In genomic region chr2:131681607-131682121, GRCh38 we compare ENCODE assay signal across 8 cellular contexts.
DNase-seq lines count a peak whose midpoint lies in the region; ATAC-seq and TF ChIP-seq lines count a peak whose summit lies in the region.
"Not testable (repeated sequence)": the region's sequence is repeated elsewhere in the genome, so short reads cannot be mapped to it uniquely, and the experiment has no call there.

No MANE protein-coding gene starts in this region.

- H3K9me3 Mint-ChIP-seq in neural crest cell, result not testable (repeated sequence)

- H3K79me2 ChIP-seq in HCT116 (ENCODE audit: insufficient read depth, low read length), result not testable (repeated sequence)

- H3K9ac ChIP-seq in HCT116 (ENCODE audit: low read length), result peak overlapping the region; percentile 71

- not testable (repeated sequence) for H4K20me1 ChIP-seq in HCT116 (ENCODE audit: insufficient read depth)

- peak overlapping the region; percentile 62 for H3K27ac ChIP-seq in HCT116 (ENCODE audit: low read depth, low read length)
- H3K27ac ChIP-seq in VCaP, result peak overlapping the region; percentile 65
- peak overlapping the region; percentile 59 for H3K27ac ChIP-seq in caudate nucleus (ENCODE audit: low read depth, low read length)
- peak overlapping the region; percentile 34 for H3K27ac ChIP-seq in right cardiac atrium (ENCODE audit: low read length)
- H3K27ac ChIP-seq in transverse colon, result peak overlapping the region; percentile 80 to 85 (median 84)

- H3K4me3 Mint-ChIP-seq in neural crest cell, result peak overlapping the region; percentile 95

- TF ChIP-seq RAD21 in HCT116 (IDR thresholded peaks at IDR 0.05; ENCODE audit: low read depth), result not testable (repeated sequence)

- H3K4me3 ChIP-seq in GM12875 (ENCODE audit: low read depth, low read length) (peak overlapping the region; percentile 84), HCT116 (replicated peaks in 1 of 2; ENCODE audit: low read depth in 1 of 2, low read length in 2 of 2) (peak overlapping the region; percentile 62 to 77), right cardiac atrium (ENCODE audit: low read length) (peak overlapping the region; percentile 46), transverse colon (peak overlapping the region; percentile 47 to 70 (median 54))

- not testable (repeated sequence) for DNase-seq in HCT116 (ENCODE audit: low read depth, low spot score); neural crest cell (ENCODE audit: low read depth, low spot score); transverse colon
- DNase-seq in caudate nucleus (lab: John Stamatoyannopoulos, UW) (peak in 1 of 61 donors; percentile 29), right cardiac atrium (peak; percentile 16 to 65 (median 61))

- peak overlapping the region; percentile 90 for H3K4me2 ChIP-seq in HCT116 (ENCODE audit: low read length)

- not testable (repeated sequence) for TF ChIP-seq EP300 in transverse colon (IDR thresholded peaks at IDR 0.05; ENCODE audit: low read depth)

- H3K4me1 Mint-ChIP-seq in neural crest cell, result peaks cover 37% of the 10 kb centered on the region

- H3K4me1 ChIP-seq in HCT116 (ENCODE audit: control insufficient read depth in 1 of 2, insufficient read depth in 2 of 2, low read length in 2 of 2), result peaks cover 6 to 12% of the 10 kb centered on the region in 2 experiments; a peak in 2 of 4 replicates
- not testable (repeated sequence) for H3K4me1 ChIP-seq in right cardiac atrium (ENCODE audit: control insufficient read depth, insufficient read depth, low read length)
- H3K4me1 ChIP-seq in transverse colon, result peaks cover 0 to 15% (median 9%) of the 10 kb centered on the region in 4 donors

- ATAC-seq in HCT116, result peak; percentile 51
- peak; percentile 4 for ATAC-seq in HG03575 (IDR thresholded peaks at IDR 0.05; ENCODE audit: extremely low read depth, insufficient number of reproducible peaks, low FRiP score, unreplicated experiment)
- ATAC-seq in right cardiac atrium, result peak; percentile 60 to 75

- not testable (repeated sequence) for H3K27ac Mint-ChIP-seq in neural crest cell (ENCODE audit: unreplicated experiment)

- not testable (repeated sequence) for H3K36me3 ChIP-seq in HCT116 (ENCODE audit: control insufficient read depth in 1 of 2, insufficient read depth in 2 of 2, low read length in 2 of 2); transverse colon

- not testable (repeated sequence) for H3K36me3 Mint-ChIP-seq in neural crest cell (ENCODE audit: low read depth)

- not testable (repeated sequence) for H3K27me3 ChIP-seq in HCT116 (ENCODE audit: insufficient read depth, low read length); right cardiac atrium (ENCODE audit: control insufficient read depth, insufficient read depth); transverse colon

- CTCF ChIA-PET in HCT116 (lab: Charles Lee), result interaction anchor here (1.0 to 1.8 kb wide), 9 partner anchors 8 to 528 kb away, joined by 3 to 12 read pairs (median 4); no protein-coding TSS in a partner anchor

- H3K9me2 ChIP-seq in HCT116 (ENCODE audit: insufficient read depth), result not testable (repeated sequence)

- H3K9me3 ChIP-seq in HCT116 (ENCODE audit: control insufficient read depth in 1 of 2, insufficient read depth in 1 of 2, low read depth in 1 of 2, low read length in 2 of 2); right cardiac atrium (ENCODE audit: control insufficient read depth, low read length); transverse colon: not testable (repeated sequence)

- POLR2A ChIA-PET in HCT116 (lab: Charles Lee), result interaction anchor here (1.1 to 1.7 kb wide), 3 partner anchors 9 to 16 kb away, joined by 3 to 8 read pairs (median 6); no protein-coding TSS in a partner anchor

- TF ChIP-seq POLR2A in HCT116 (IDR thresholded peaks at IDR 0.05; ENCODE audit: borderline replicate concordance, extremely low read depth, insufficient read depth, insufficient read length); transverse colon (IDR thresholded peaks at IDR 0.05): not testable (repeated sequence)

- in situ Hi-C loops in transverse colon (cut with MboI; ENCODE audit: low pct_ligation_motif_present in 1 of 4, low pct_unique_long_range_greater_than_20kb in 1 of 4, low sequenced_read_pairs in 3 of 4), result not testable (repeated sequence)

- not testable (repeated sequence) for BruUV-seq in HCT116 (replicated peaks; lab: Mats Ljungman, UMichigan)

- peaks cover 12% of the 10 kb centered on the region for H3K27me3 Mint-ChIP-seq in neural crest cell (ENCODE audit: low read depth)

- WGBS in right cardiac atrium, result 25% methylated on average over 10 of the region's 10 CpGs
- 63% methylated on average over 10 of the region's 10 CpGs; no CpG with 5 or more reads in 1 of the 2 donors for WGBS in transverse colon (ENCODE audit: low coverage in 1 of 2), 2 donors

- intact Hi-C loops in HCT116 (cut with micrococcal nuclease); right cardiac atrium (cut with DNase I); transverse colon (cut with DNase I; ENCODE audit: low total_unique reads): not testable (repeated sequence)

- H2AFZ ChIP-seq in HCT116 (ENCODE audit: low read depth, low read length, poor library complexity, severe bottlenecking), result peak overlapping the region; percentile 84

- not testable (repeated sequence) for TF ChIP-seq CTCF in GM12875 (IDR thresholded peaks at IDR 0.05; ENCODE audit: borderline replicate concordance, insufficient read depth, low read depth, low read length); HCT116 (IDR thresholded peaks at IDR 0.05 in 2 of 3, conservative IDR thresholded peaks at IDR 0.05 in 1 of 3; ENCODE audit: borderline replicate concordance in 1 of 3, insufficient read depth in 1 of 3, low read depth in 2 of 3, low read length in 2 of 3); VCaP (conservative IDR thresholded peaks at IDR 0.05); neural crest cell (conservative IDR thresholded peaks at IDR 0.05); transverse colon (IDR thresholded peaks at IDR 0.05)

- RAD21 ChIA-PET in HCT116 (lab: Charles Lee; ENCODE audit: low non-redundant PET in 1 of 2, low total read pairs in 2 of 2, uncharacterized antibody in 2 of 2, unreplicated experiment in 2 of 2), result interaction anchor here in 1 of 2 experiments (1.1 kb wide), 1 partner anchor 121 kb away, joined by 3 read pairs; no protein-coding TSS in a partner anchor

TF ChIP-seq in HCT116, 20 proteins besides CTCF, POLR2A, EP300 and RAD21:
- peak; percentile 59 for TF ChIP-seq ZFX (IDR thresholded peaks at IDR 0.05)

Comparison
In these comparisons a context has a peak if more than half of its experiments do, and no peak if none do; other contexts are left out.
1. ATAC-seq: peak in every context shown above with its lines; median percentile 68 in right cardiac atrium; 51 in HCT116; 4 in HG03575.
2. H3K27ac ChIP-seq: peak in every context shown above with its lines; median percentile 84 in transverse colon; 65 in VCaP; 62 in HCT116; 59 in caudate nucleus; 34 in right cardiac atrium.